8 cellular contexts compared by ENCODE assay signal in the genomic region with DNA sequence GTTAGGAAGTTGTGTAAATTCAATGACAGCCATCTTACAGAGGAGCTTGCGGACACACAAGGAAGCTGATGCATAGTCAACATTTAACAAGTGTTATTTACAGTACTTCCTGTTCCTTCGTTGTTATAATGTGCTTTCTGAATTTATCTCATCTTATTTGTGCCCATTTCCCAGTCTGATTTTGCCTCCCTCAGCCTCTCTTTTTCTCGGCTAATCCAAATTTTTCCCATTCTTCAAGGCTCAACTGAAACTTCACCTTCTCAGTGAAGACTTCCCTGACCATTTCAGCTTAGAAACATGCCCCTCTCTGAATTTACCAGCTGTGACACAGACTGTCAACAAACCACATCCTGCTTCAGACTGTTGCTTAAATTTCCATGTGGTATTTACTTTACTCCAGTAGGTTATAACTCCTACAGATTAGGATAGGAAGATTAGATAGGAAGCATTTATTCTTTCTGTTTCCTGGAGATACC. TPM values are rescaled to one million over a fixed set of nuclear protein-coding genes. Genes with fewer than 3 reads are reported as not detected.
A peak's percentile ranks its signal among the peaks of the same experiment; 100 is the strongest.
DNase-seq lines count a peak whose midpoint lies in the region; ATAC-seq and TF ChIP-seq lines count a peak whose summit lies in the region.

No MANE protein-coding gene starts in this region.

- peak overlapping the region; percentile 40 to 98 (median 90) for H3K27ac Mint-ChIP-seq in naive thymus-derived CD8-positive, alpha-beta T cell

- POLR2A ChIA-PET in SK-N-SH (lab: Yijun Ruan, JAX): no interaction called here
- POLR2A ChIA-PET in naive thymus-derived CD8-positive, alpha-beta T cell (lab: Charles Lee): interaction anchor here (2.4 kb wide), 1 partner anchor 148 kb away, joined by 8 read pairs; a partner anchor contains a TSS

- ATAC-seq in SK-N-SH treated with all-trans-retinoic acid at 6 μM for 48 hours (no peak), HG02973 (IDR thresholded peaks at IDR 0.05; ENCODE audit: unreplicated experiment) (peak; percentile 57), GM21360 (IDR thresholded peaks at IDR 0.05; ENCODE audit: unreplicated experiment) (no peak)
- ATAC-seq in naive thymus-derived CD8-positive, alpha-beta T cell: peak; percentile 74

- no peaks in the 10 kb centered on the region for H3K36me3 Mint-ChIP-seq in naive thymus-derived CD8-positive, alpha-beta T cell

- H3K27me3 ChIP-seq in SK-N-SH (ENCODE audit: insufficient read depth): no peaks in the 10 kb centered on the region

- no peak for DNase-seq in SK-N-SH
- DNase-seq in NCI-H69 (lab: John Stamatoyannopoulos, UW): peak; percentile 33
- DNase-seq in brain pericyte (ENCODE audit: low read depth, low spot score): peak; percentile 56
- peak in 4 of 10 donors; percentile 12 to 41 (median 24) for DNase-seq in naive thymus-derived CD8-positive, alpha-beta T cell
- DNase-seq in epidermal melanocyte (ENCODE audit: insufficient read length, low spot score): no peak

- H2AFZ ChIP-seq in SK-N-SH (ENCODE audit: low read depth): no peak overlapping the region; the same call in 1 of the 2 replicates

- H3K9me2 ChIP-seq in SK-N-SH: no peaks in the 10 kb centered on the region

- H3F3A ChIP-seq in SK-N-SH (replicated peaks; ENCODE audit: insufficient read depth): no peaks in the 10 kb centered on the region

- TF ChIP-seq RAD21 in SK-N-SH (IDR thresholded peaks at IDR 0.05; ENCODE audit: low read length): no peak

- H3K9me3 ChIP-seq in SK-N-SH: no peaks in the 10 kb centered on the region

- no peak overlapping the region for H3K9ac ChIP-seq in SK-N-SH

- no peak overlapping the region for H3K4me3 ChIP-seq in SK-N-SH (ENCODE audit: low read depth in 2 of 2, low read length in 1 of 2)

- CTCF ChIA-PET in SK-N-SH (lab: Yijun Ruan, JAX): interaction anchor here (4.8 to 5.5 kb wide), 2 partner anchors 157 to 322 kb away, joined by 27 to 37 read pairs; no protein-coding TSS in a partner anchor

- H3K27me3 Mint-ChIP-seq in naive thymus-derived CD8-positive, alpha-beta T cell: no peaks in the 10 kb centered on the region

- H3K4me2 ChIP-seq in SK-N-SH: no peak overlapping the region

- H3K36me3 ChIP-seq in SK-N-SH (replicated peaks in 1 of 2; ENCODE audit: control insufficient read depth in 1 of 2, insufficient read depth in 2 of 2, low read length in 1 of 2): no peaks in the 10 kb centered on the region

- H3K27ac ChIP-seq in SK-N-SH (ENCODE audit: low read depth in 2 of 2, low read length in 1 of 2): peak overlapping the region in 1 of 2 experiments; percentile 40; a peak in 2 of 4 replicates

- 61% methylated on average over 3 of the region's 3 CpGs for WGBS in SK-N-SH (ENCODE audit: low lambda C conversion rate)

- peak overlapping the region; percentile 21 to 88 (median 78) for H3K4me3 Mint-ChIP-seq in naive thymus-derived CD8-positive, alpha-beta T cell

- H3K79me2 ChIP-seq in SK-N-SH (ENCODE audit: insufficient read depth): no peaks in the 10 kb centered on the region

- peaks cover 4 to 14% (median 11%) of the 10 kb centered on the region in 4 donors for H3K4me1 Mint-ChIP-seq in naive thymus-derived CD8-positive, alpha-beta T cell

- H3K4me1 ChIP-seq in SK-N-SH (ENCODE audit: control insufficient read depth in 1 of 2, insufficient read depth in 2 of 2, low read depth in 1 of 2, low read length in 1 of 2): 0 out of 4 replicates have a peak, but pooled peaks cover 0 to 7% of the 10 kb centered on the region in 2 experiments

- no peaks in the 10 kb centered on the region for H3K9me3 Mint-ChIP-seq in naive thymus-derived CD8-positive, alpha-beta T cell

- no peaks in the 10 kb centered on the region for H4K20me1 ChIP-seq in SK-N-SH (ENCODE audit: insufficient read depth)

- TF ChIP-seq CTCF in SK-N-SH (IDR thresholded peaks at IDR 0.05): no peak

- no peak for TF ChIP-seq EP300 in SK-N-SH (IDR thresholded peaks at IDR 0.05; ENCODE audit: borderline replicate concordance in 1 of 2, low read depth in 1 of 2, low read length in 1 of 2)

TF ChIP-seq in SK-N-SH, 30 proteins besides CTCF, POLR2A, EP300 and RAD21:
- TF ChIP-seq TAF1 (IDR thresholded peaks at IDR 0.05; ENCODE audit: borderline replicate concordance, low read depth, low read length) (no peak), TCF12 (IDR thresholded peaks at IDR 0.05) (peak; percentile 13; the same call in 1 of the 2 replicates)

TF ChIP-seq in SK-N-SH treated with all-trans-retinoic acid at 6 μM for 48 hours, 23 proteins besides CTCF, POLR2A, EP300 and RAD21:
- TF ChIP-seq ISL1 (CRISPR knock-in tag; IDR thresholded peaks at IDR 0.05) (no peak), TOX (CRISPR knock-in tag; IDR thresholded peaks at IDR 0.05; ENCODE audit: borderline replicate concordance) (no peak), PPARA (CRISPR knock-in tag; IDR thresholded peaks at IDR 0.05; ENCODE audit: borderline replicate concordance) (no peak), BACH2 (CRISPR knock-in tag; IDR thresholded peaks at IDR 0.05; ENCODE audit: borderline replicate concordance) (no peak), ZC3H10 (CRISPR knock-in tag; IDR thresholded peaks at IDR 0.05) (no peak), CSDC2 (CRISPR knock-in tag; IDR thresholded peaks at IDR 0.05) (no peak), RARB (CRISPR knock-in tag; IDR thresholded peaks at IDR 0.05) (no peak), ARNTL (CRISPR knock-in tag; IDR thresholded peaks at IDR 0.05; ENCODE audit: borderline replicate concordance, low read depth) (no peak), ZFP30 (CRISPR knock-in tag; IDR thresholded peaks at IDR 0.05) (no peak), ZNF565 (CRISPR knock-in tag; conservative IDR thresholded peaks at IDR 0.05; ENCODE audit: low read depth) (no peak), OSR1 (CRISPR knock-in tag; IDR thresholded peaks at IDR 0.05) (no peak)
- TF ChIP-seq, protein P1, sequence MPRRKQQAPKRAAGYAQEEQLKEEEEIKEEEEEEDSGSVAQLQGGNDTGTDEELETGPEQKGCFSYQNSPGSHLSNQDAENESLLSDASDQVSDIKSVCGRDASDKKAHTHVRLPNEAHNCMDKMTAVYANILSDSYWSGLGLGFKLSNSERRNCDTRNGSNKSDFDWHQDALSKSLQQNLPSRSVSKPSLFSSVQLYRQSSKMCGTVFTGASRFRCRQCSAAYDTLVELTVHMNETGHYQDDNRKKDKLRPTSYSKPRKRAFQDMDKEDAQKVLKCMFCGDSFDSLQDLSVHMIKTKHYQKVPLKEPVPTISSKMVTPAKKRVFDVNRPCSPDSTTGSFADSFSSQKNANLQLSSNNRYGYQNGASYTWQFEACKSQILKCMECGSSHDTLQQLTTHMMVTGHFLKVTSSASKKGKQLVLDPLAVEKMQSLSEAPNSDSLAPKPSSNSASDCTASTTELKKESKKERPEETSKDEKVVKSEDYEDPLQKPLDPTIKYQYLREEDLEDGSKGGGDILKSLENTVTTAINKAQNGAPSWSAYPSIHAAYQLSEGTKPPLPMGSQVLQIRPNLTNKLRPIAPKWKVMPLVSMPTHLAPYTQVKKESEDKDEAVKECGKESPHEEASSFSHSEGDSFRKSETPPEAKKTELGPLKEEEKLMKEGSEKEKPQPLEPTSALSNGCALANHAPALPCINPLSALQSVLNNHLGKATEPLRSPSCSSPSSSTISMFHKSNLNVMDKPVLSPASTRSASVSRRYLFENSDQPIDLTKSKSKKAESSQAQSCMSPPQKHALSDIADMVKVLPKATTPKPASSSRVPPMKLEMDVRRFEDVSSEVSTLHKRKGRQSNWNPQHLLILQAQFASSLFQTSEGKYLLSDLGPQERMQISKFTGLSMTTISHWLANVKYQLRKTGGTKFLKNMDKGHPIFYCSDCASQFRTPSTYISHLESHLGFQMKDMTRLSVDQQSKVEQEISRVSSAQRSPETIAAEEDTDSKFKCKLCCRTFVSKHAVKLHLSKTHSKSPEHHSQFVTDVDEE (CRISPR knock-in tag; IDR thresholded peaks at IDR 0.05): no peak

RNA-seq across cellular contexts. Expression of a gene that starts 55.7 kb away (rescaled TPM):
- polyA plus RNA-seq in SK-N-SH (2012; rRNA removed): not detected in 2 replicates
- 0.03 and 0.12 TPM in 2 replicates for polyA plus RNA-seq in SK-N-SH (2012; cell fraction: cytosol; rRNA removed)
- polyA plus RNA-seq in SK-N-SH (2012; cell fraction: nucleus; rRNA removed): 0.02 TPM in 1 of 2 replicates, not detected in the other
- not detected for total RNA-seq in naive thymus-derived CD8-positive, alpha-beta T cell
- polyA plus RNA-seq in naive thymus-derived CD8-positive, alpha-beta T cell: under 1 TPM in 2 of 3 donors, not detected in 1; 0.20 to 0.30 TPM

RNA-seq across cellular contexts. Expression of a gene that starts 56.1 kb away (rescaled TPM):
- polyA plus RNA-seq in SK-N-SH (2012; rRNA removed): 0.30 and 0.32 TPM in 2 replicates
- 0.20 and 0.40 TPM in 2 replicates for polyA plus RNA-seq in SK-N-SH (2012; cell fraction: cytosol; rRNA removed)
- polyA plus RNA-seq in SK-N-SH (2012; cell fraction: nucleus; rRNA removed): 0.05 and 0.12 TPM in 2 replicates
- not detected for total RNA-seq in naive thymus-derived CD8-positive, alpha-beta T cell
- not detected for polyA plus RNA-seq in naive thymus-derived CD8-positive, alpha-beta T cell

Comparison
In these comparisons a context has a peak if more than half of its experiments do, and no peak if none do; other contexts are left out.
1. DNase-seq: peak in NCI-H69 (single experiment) and brain pericyte (single experiment); none in SK-N-SH (single experiment) and epidermal melanocyte (single experiment).
2. ATAC-seq: peak in HG02973 (single experiment) and naive thymus-derived CD8-positive, alpha-beta T cell (2 of 2); none in SK-N-SH treated with all-trans-retinoic acid at 6 μM for 48 hours (single experiment) and GM21360 (single experiment).